In the genomic region with DNA sequence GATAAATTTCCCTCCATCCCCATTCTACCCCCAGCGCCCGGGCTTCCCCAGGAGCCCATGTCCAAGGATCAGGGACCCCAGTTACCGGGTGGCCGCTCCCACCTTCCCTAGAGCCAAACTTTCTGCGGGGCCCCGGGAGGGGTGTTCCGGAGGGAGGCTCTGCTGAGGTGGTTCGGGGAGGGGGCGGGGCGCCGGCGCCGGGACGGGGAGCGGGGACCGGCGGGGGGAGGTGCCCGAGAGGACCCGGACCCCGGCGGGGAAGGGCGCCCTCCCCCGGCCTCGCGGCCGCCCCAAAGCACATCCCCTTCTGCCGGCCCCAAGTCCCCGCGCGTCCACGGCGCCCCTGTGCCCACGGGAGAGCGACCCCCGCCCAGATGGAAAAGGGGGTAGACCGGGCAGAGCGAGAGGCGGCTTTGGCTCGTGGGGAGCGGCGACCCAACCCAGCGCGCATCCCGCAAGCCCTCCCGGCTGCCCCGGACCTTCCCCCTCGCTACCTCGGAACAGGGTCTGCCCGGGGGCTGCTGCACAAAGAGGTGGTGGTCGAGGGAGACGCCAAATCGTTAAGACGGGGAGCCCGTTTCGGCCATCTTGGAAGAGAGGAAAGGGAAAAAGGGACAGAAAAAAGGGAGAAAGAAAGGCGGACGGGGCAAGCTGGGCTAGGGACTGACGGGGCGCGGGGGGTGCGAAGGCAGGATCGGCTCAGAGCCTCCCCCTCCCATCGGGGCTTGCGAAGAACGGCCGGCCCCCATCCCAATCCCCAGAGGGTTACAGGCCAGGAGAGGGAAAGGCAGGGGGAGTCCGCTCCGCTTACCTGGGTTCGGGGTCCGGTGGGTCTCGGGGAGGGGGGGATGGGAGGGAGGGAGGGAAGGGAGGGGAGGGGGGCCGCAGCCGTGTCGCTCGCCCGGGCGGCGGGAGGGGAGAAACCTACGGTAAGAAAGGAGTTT, we compare ENCODE assay signal across 6 cellular contexts. TPM values are rescaled to one million over a fixed set of nuclear protein-coding genes. Genes with fewer than 3 reads are reported as not detected.
A peak's percentile ranks its signal among the peaks of the same experiment; 100 is the strongest.
DNase-seq lines count a peak whose midpoint lies in the region; ATAC-seq and TF ChIP-seq lines count a peak whose summit lies in the region.

No MANE protein-coding gene starts in this region.

- H3K4me1 Mint-ChIP-seq in CD4-positive, alpha-beta memory T cell = peaks cover 20 to 42% (median 29%) of the 10 kb centered on the region in 4 donors

- TF ChIP-seq CTCF in fibroblast of pulmonary artery (IDR thresholded peaks at IDR 0.05; ENCODE audit: low read length, missing control alignments) = no peak

- H3K27me3 ChIP-seq in CD4-positive, alpha-beta memory T cell (ENCODE audit: insufficient read depth, low read length) = peaks cover 37% of the 10 kb centered on the region
- peaks cover 3 to 10% of the 10 kb centered on the region in 2 donors for H3K27me3 ChIP-seq in stomach smooth muscle (ENCODE audit: control insufficient read depth in 1 of 2, insufficient read depth in 2 of 2, low read length in 2 of 2)

- ATAC-seq in HG02571 (IDR thresholded peaks at IDR 0.05; ENCODE audit: unreplicated experiment) (no peak), GM19397 (IDR thresholded peaks at IDR 0.05; ENCODE audit: unreplicated experiment) (no peak)

- no peak overlapping the region for H3K4me3 ChIP-seq in CD4-positive, alpha-beta memory T cell (ENCODE audit: low read length in 2 of 2)
- peak overlapping the region; percentile 91 for H3K4me3 ChIP-seq in fibroblast of pulmonary artery (replicated peaks; ENCODE audit: low read depth, low read length)
- H3K4me3 ChIP-seq in stomach smooth muscle (ENCODE audit: low read length in 2 of 2) = peak overlapping the region; percentile 81

- no peak overlapping the region for H3K27ac Mint-ChIP-seq in CD4-positive, alpha-beta memory T cell

- H3K4me1 ChIP-seq in CD4-positive, alpha-beta memory T cell (ENCODE audit: insufficient read depth, low read length) = peaks cover 46% of the 10 kb centered on the region
- peaks cover 62% of the 10 kb centered on the region for H3K4me1 ChIP-seq in stomach smooth muscle (ENCODE audit: control insufficient read depth, insufficient read depth, low read length)

- H3K4me3 Mint-ChIP-seq in CD4-positive, alpha-beta memory T cell = peak overlapping the region in 5 of 8 donors; percentile 59 to 76 (median 70)

- intact Hi-C loops in CD4-positive, alpha-beta memory T cell (cut with micrococcal nuclease) = no loop called here

- no peaks in the 10 kb centered on the region for H3K9me3 ChIP-seq in CD4-positive, alpha-beta memory T cell (ENCODE audit: control insufficient read depth in 1 of 2, low read length in 2 of 2)
- no peaks in the 10 kb centered on the region for H3K9me3 ChIP-seq in stomach smooth muscle (ENCODE audit: control insufficient read depth in 2 of 2, low read length in 2 of 2)

- peaks cover 0 to 14% (median 0%) of the 10 kb centered on the region in 8 donors for H3K9me3 Mint-ChIP-seq in CD4-positive, alpha-beta memory T cell

- H3K36me3 ChIP-seq in CD4-positive, alpha-beta memory T cell (ENCODE audit: insufficient read depth, low read length) = no peaks in the 10 kb centered on the region
- H3K36me3 ChIP-seq in stomach smooth muscle (ENCODE audit: control insufficient read depth in 2 of 2, insufficient read depth in 2 of 2, low read length in 2 of 2) = no peaks in the 10 kb centered on the region

- peak overlapping the region; percentile 64 to 71 for H3K9ac ChIP-seq in stomach smooth muscle (ENCODE audit: low read length in 2 of 2)

- no peak overlapping the region for H3K27ac ChIP-seq in CD4-positive, alpha-beta memory T cell (ENCODE audit: low read depth, low read length)
- peak overlapping the region; percentile 66 for H3K27ac ChIP-seq in stomach smooth muscle (ENCODE audit: low read length)

- POLR2A ChIA-PET in CD4-positive, alpha-beta memory T cell (lab: Charles Lee; ENCODE audit: partially characterized antibody) = interaction anchor here (1.4 kb wide), 1 partner anchor 19 kb away, joined by 4 read pairs; no protein-coding TSS in a partner anchor

- CTCF ChIA-PET in CD4-positive, alpha-beta memory T cell (lab: Charles Lee; ENCODE audit: partially characterized antibody) = no interaction called here

- peaks cover 2 to 15% of the 10 kb centered on the region in 2 donors for H3K36me3 Mint-ChIP-seq in CD4-positive, alpha-beta memory T cell

- DNase-seq in CD4-positive, alpha-beta memory T cell = peak in 2 of 5 donors; percentile 33 to 34
- DNase-seq in NCI-H446 treated with DMSO at 0.1 percent for 48 hours (lab: John Stamatoyannopoulos, UW) (peak; percentile 13), fibroblast of pulmonary artery (ENCODE audit: low read depth) (no peak)

- H3K27me3 Mint-ChIP-seq in CD4-positive, alpha-beta memory T cell = peaks cover 23 to 27% of the 10 kb centered on the region in 2 donors

RNA-seq across cellular contexts. Expression of a gene that starts 0.5 kb away (rescaled TPM):
- not detected for total RNA-seq in CD4-positive, alpha-beta memory T cell
- polyA plus RNA-seq in CD4-positive, alpha-beta memory T cell = not detected

RNA-seq across cellular contexts. Expression of a gene that starts 4.9 kb away (rescaled TPM):
- 10 to 100 TPM; 93.5 to 99.0 TPM for total RNA-seq in CD4-positive, alpha-beta memory T cell
- polyA plus RNA-seq in CD4-positive, alpha-beta memory T cell = 100 to 1,000 TPM; 391 to 517 TPM

RNA-seq across cellular contexts. Expression of a gene that starts 17.5 kb away (rescaled TPM):
- 10 to 100 TPM; 12.5 to 13.5 TPM for total RNA-seq in CD4-positive, alpha-beta memory T cell
- polyA plus RNA-seq in CD4-positive, alpha-beta memory T cell = 10 to 100 TPM; 55.3 to 57.6 TPM

RNA-seq across cellular contexts. Expression of a gene that starts 42.6 kb away (rescaled TPM):
- 100 to 1,000 TPM; 493 to 505 TPM for total RNA-seq in CD4-positive, alpha-beta memory T cell
- 10 to 100 TPM in 1 of 2 donors, 1 to 10 TPM in 1; 3.0 to 14.1 TPM for polyA plus RNA-seq in CD4-positive, alpha-beta memory T cell

RNA-seq across cellular contexts. Expression of a gene that starts 51.7 kb away (rescaled TPM):
- total RNA-seq in CD4-positive, alpha-beta memory T cell = 10 to 100 TPM; 55.9 to 66.3 TPM
- 10 to 100 TPM; 10.2 to 16.6 TPM for polyA plus RNA-seq in CD4-positive, alpha-beta memory T cell

Comparison
In these comparisons a context has a peak if more than half of its experiments do, and no peak if none do; other contexts are left out.
1. H3K4me3 ChIP-seq: peak in fibroblast of pulmonary artery (single experiment) and stomach smooth muscle (2 of 2); none in CD4-positive, alpha-beta memory T cell (0 of 2).